In the genomic region with DNA sequence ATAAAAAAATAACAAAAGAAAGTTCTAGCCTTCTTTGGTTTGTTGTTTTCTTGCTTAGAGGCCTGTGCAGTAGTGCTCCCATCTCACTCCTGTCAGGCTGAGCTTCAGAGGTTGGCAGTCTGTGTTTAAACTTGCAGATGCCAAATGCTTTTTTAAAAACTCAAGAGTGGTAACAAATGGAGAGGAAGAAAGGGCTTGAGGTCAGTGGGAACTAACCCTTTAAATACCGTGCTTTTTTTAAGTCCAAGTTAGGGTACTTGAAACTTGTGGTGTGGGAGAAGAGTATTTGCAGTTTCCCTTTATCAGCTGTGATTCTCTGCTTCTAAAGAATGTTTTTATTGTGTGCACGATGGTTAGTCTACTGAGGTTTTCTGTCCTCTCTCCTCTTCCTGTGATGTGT, we compare ENCODE assay signal across 14 cellular contexts. TPM values are rescaled to one million over a fixed set of nuclear protein-coding genes. Genes with fewer than 3 reads are reported as not detected.
DNase-seq lines count a peak whose midpoint lies in the region; ATAC-seq and TF ChIP-seq lines count a peak whose summit lies in the region.
"Had no signal": no experiment of that assay in that cellular context is flagged by ENCODE, and none has a peak within 500 bp of the region (broad histone marks: within the 10 kb centered on the region; RNA-seq: fewer than 3 reads in every experiment).

No MANE protein-coding gene starts in this region.

- no peak overlapping the region for H2AFZ ChIP-seq in neural progenitor cell (replicated peaks)

- ATAC-seq in GM18511 (IDR thresholded peaks at IDR 0.05; ENCODE audit: unreplicated experiment), result peak; percentile 61
- ATAC-seq in GM21737 (IDR thresholded peaks at IDR 0.05; ENCODE audit: unreplicated experiment), result peak; percentile 44
- ATAC-seq: effector memory CD8-positive, alpha-beta T cell had no signal

- no peak overlapping the region for H3K4me2 ChIP-seq in neural progenitor cell

- H3K27me3 ChIP-seq in adrenal gland (no peaks in the 10 kb centered on the region), neural progenitor cell (no peaks in the 10 kb centered on the region), H7 (ENCODE audit: control insufficient read depth, insufficient read depth, low read length) (no peaks in the 10 kb centered on the region)

- no peak for TF ChIP-seq CTCF in adrenal gland (IDR thresholded peaks at IDR 0.05)
- TF ChIP-seq CTCF in neural progenitor cell (IDR thresholded peaks at IDR 0.05), result no peak

- DNase-seq in adrenal gland (no peak), neural progenitor cell (ENCODE audit: low spot score) (no peak), inferior parietal cortex (ENCODE audit: extremely low spot score) (no peak), KG1 (lab: John Stamatoyannopoulos, UW) (no peak), NCI-H128 (lab: John Stamatoyannopoulos, UW; ENCODE audit: unreplicated experiment) (no peak), H7 (no peak)
- DNase-seq: activated CD4-positive, CD25-positive, alpha-beta regulatory T cell; activated naive CD4-positive, alpha-beta T cell treated with anti-CD3 and anti-CD28 coated beads, Interleukin-2, amount 50 U/mL, for 16 hours; effector memory CD8-positive, alpha-beta T cell; HCEC 1CT; naive B cell had no signal

- intact Hi-C loops in adrenal gland (cut with DNase I), result loop anchor here in 1 of 2 donors (10.0 kb wide), 1 partner anchor 46 kb away; no protein-coding TSS in a partner anchor

- peak overlapping the region; percentile 46 for H3K9ac ChIP-seq in neural progenitor cell

- no peaks in the 10 kb centered on the region for H3K27me3 Mint-ChIP-seq in neural progenitor cell (ENCODE audit: insufficient read depth, low read depth)
- H3K27me3 Mint-ChIP-seq: effector memory CD8-positive, alpha-beta T cell; naive B cell had no signal

- 6 to 24% (median 18%) methylated on average over 2 of the region's 2 CpGs for WGBS in adrenal gland, 4 donors

- no peak overlapping the region for H3K27ac Mint-ChIP-seq in neural progenitor cell

- no peak overlapping the region for H3K4me3 Mint-ChIP-seq in neural progenitor cell
- H3K4me3 Mint-ChIP-seq: effector memory CD8-positive, alpha-beta T cell; naive B cell had no signal

- H3K4me3 ChIP-seq in adrenal gland, result no peak overlapping the region
- H3K4me3 ChIP-seq in neural progenitor cell, result no peak overlapping the region
- H3K4me3 ChIP-seq in H7 (ENCODE audit: insufficient read depth, low read depth, low read length), result no peak overlapping the region

- no peaks in the 10 kb centered on the region for H3K4me1 Mint-ChIP-seq in neural progenitor cell

- H3K36me3 ChIP-seq in adrenal gland (replicated peaks in 1 of 2), result peaks cover 0 to 42% of the 10 kb centered on the region in 2 donors
- peaks cover 3% of the 10 kb centered on the region for H3K36me3 ChIP-seq in neural progenitor cell
- peaks cover 8% of the 10 kb centered on the region for H3K36me3 ChIP-seq in H7 (replicated peaks; ENCODE audit: control insufficient read depth, insufficient read depth, low read length)

- peaks cover 46% of the 10 kb centered on the region for H4K20me1 ChIP-seq in neural progenitor cell (ENCODE audit: low read depth)

- H3K79me2 ChIP-seq in neural progenitor cell (ENCODE audit: low read depth), result peaks cover 38% of the 10 kb centered on the region

- peaks cover 26% of the 10 kb centered on the region for H3K36me3 Mint-ChIP-seq in neural progenitor cell

- no peaks in the 10 kb centered on the region for H3K9me3 ChIP-seq in adrenal gland (replicated peaks in 1 of 3)
- no peaks in the 10 kb centered on the region for H3K9me3 ChIP-seq in neural progenitor cell (ENCODE audit: low read depth)

- H3K4me1 ChIP-seq in adrenal gland (replicated peaks in 1 of 2), result peaks cover 16 to 26% of the 10 kb centered on the region in 2 donors
- H3K4me1 ChIP-seq in neural progenitor cell, result no peaks in the 10 kb centered on the region

- no peak for TF ChIP-seq POLR2A in adrenal gland (IDR thresholded peaks at IDR 0.05)

- no peaks in the 10 kb centered on the region for H3F3A ChIP-seq in neural progenitor cell (ENCODE audit: low read depth)

- H3K27ac ChIP-seq in adrenal gland (peak overlapping the region in 3 of 5 donors; percentile 11 to 70 (median 58)), neural progenitor cell (no peak overlapping the region)
- H3K27ac ChIP-seq: RWPE1 had no signal

- H3K9me3 Mint-ChIP-seq in neural progenitor cell, result no peaks in the 10 kb centered on the region
- H3K9me3 Mint-ChIP-seq: effector memory CD8-positive, alpha-beta T cell; naive B cell had no signal

RNA-seq across cellular contexts. Expression of a gene that starts 29.4 kb away (rescaled TPM):
- 10 to 100 TPM; 23.0 to 64.7 (median 41.9) TPM for total RNA-seq in adrenal gland
- 10 to 100 TPM; 20.2 to 30.4 (median 23.6) TPM for polyA plus RNA-seq in adrenal gland
- 16.8 and 21.8 TPM in 2 replicates for total RNA-seq in neural progenitor cell (ENCODE audit: low replicate concordance)
- 18.4 and 24.6 TPM in 2 replicates for total RNA-seq in H7 (2014; rRNA removed; shearing (Covaris generic))
